ENCODE assay signal across 8 cellular contexts in genomic region chr6:84052204-84052882, GRCh38. TPM values are rescaled to one million over a fixed set of nuclear protein-coding genes. Genes with fewer than 3 reads are reported as not detected.
A peak's percentile ranks its signal among the peaks of the same experiment; 100 is the strongest.
DNase-seq lines count a peak whose midpoint lies in the region; ATAC-seq and TF ChIP-seq lines count a peak whose summit lies in the region.

No MANE protein-coding gene starts in this region.

- CTCF ChIA-PET in HEK293 (lab: Yijun Ruan, JAX) = interaction anchor here (0.9 to 1.1 kb wide), 3 partner anchors 166 to 193 kb away, joined by 3 to 5 read pairs (median 3); partner anchors contain the start of gene CYB5R4

- TF ChIP-seq POLR2A in stomach (IDR thresholded peaks at IDR 0.05) = no peak

- no peaks in the 10 kb centered on the region for H3K9me3 Mint-ChIP-seq in endodermal cell
- H3K9me3 Mint-ChIP-seq in nephron = no peaks in the 10 kb centered on the region

- TF ChIP-seq CTCF in HEK293 (tag by site-specific recombination; IDR thresholded peaks at IDR 0.05) (no peak), endodermal cell (conservative IDR thresholded peaks at IDR 0.05) (peak; percentile 60), nephron (IDR thresholded peaks at IDR 0.05; ENCODE audit: unreplicated experiment in 3 of 3) (peak; percentile 11 to 32 (median 24)), stomach (IDR thresholded peaks at IDR 0.05) (no peak), GM10266 (IDR thresholded peaks at IDR 0.05; ENCODE audit: control insufficient read depth, insufficient read depth, low read depth, missing control alignments) (no peak)

- WGBS in endodermal cell (ENCODE audit: insufficient coverage in 1 of 2, insufficient read length in 1 of 2), 2 experiments = 31 to 32% methylated on average over 6 to 7 of the region's 7 CpGs
- WGBS in stomach, 5 donors = 8 to 38% (median 26%) methylated on average over 7 of the region's 7 CpGs

- no peak overlapping the region for H3K27ac ChIP-seq in HEK293 (ENCODE audit: extremely low read depth, low read depth, low read length)
- peak overlapping the region; percentile 92 for H3K27ac ChIP-seq in endodermal cell (ENCODE audit: low read depth, low read length)
- no peak overlapping the region for H3K27ac ChIP-seq in stomach

- intact Hi-C loops in stomach (cut with DNase I; ENCODE audit: low total_unique reads) = no loop called here

- H3K36me3 Mint-ChIP-seq in endodermal cell (ENCODE audit: low read depth) = peaks cover 2% of the 10 kb centered on the region
- H3K36me3 Mint-ChIP-seq in nephron (ENCODE audit: low read depth) = no peaks in the 10 kb centered on the region

- H3K27me3 Mint-ChIP-seq in endodermal cell (ENCODE audit: insufficient read depth) (no peaks in the 10 kb centered on the region), nephron (ENCODE audit: low read depth) (peaks cover 12% of the 10 kb centered on the region)

- ATAC-seq in HG03025 (IDR thresholded peaks at IDR 0.05; ENCODE audit: low FRiP score, unreplicated experiment) (no peak), GM19397 (IDR thresholded peaks at IDR 0.05; ENCODE audit: unreplicated experiment) (no peak)

- H3K4me1 ChIP-seq in HEK293 (ENCODE audit: control insufficient read depth, insufficient read depth, low read length) = peaks cover 4% of the 10 kb centered on the region; the same call in 1 of the 2 replicates
- H3K4me1 ChIP-seq in endodermal cell (ENCODE audit: control insufficient read depth, insufficient read depth, low read length) = peaks cover 23% of the 10 kb centered on the region
- H3K4me1 ChIP-seq in stomach = peaks cover 0 to 22% (median 9%) of the 10 kb centered on the region in 4 donors

- H3K9ac ChIP-seq in endodermal cell (ENCODE audit: extremely low read depth, low read length, poor library complexity, severe bottlenecking) = no peak overlapping the region

- POLR2A ChIA-PET in HEK293 (lab: Yijun Ruan, JAX) = no interaction called here

- H3K4me3 ChIP-seq in HEK293 (ENCODE audit: low read depth, low read length) = no peak overlapping the region
- H3K4me3 ChIP-seq in endodermal cell (ENCODE audit: low read length) = peak overlapping the region; percentile 20
- H3K4me3 ChIP-seq in stomach = no peak overlapping the region

- H3K36me3 ChIP-seq in HEK293 (ENCODE audit: control insufficient read depth in 2 of 2, insufficient read depth in 1 of 2, low read length in 2 of 2) (no peaks in the 10 kb centered on the region), endodermal cell (ENCODE audit: control insufficient read depth, insufficient read depth, low read length) (no peaks in the 10 kb centered on the region), stomach (no peaks in the 10 kb centered on the region)

- no peak for TF ChIP-seq EP300 in stomach (IDR thresholded peaks at IDR 0.05)

- no peaks in the 10 kb centered on the region for H3K27me3 ChIP-seq in endodermal cell (ENCODE audit: control insufficient read depth, insufficient read depth, low read length, poor library complexity, severe bottlenecking)
- H3K27me3 ChIP-seq in stomach = no peaks in the 10 kb centered on the region

- H3K27ac Mint-ChIP-seq in endodermal cell (peak overlapping the region; percentile 90), nephron (peak overlapping the region; percentile 86 to 91 (median 90))

- H3K9me3 ChIP-seq in HEK293 (ENCODE audit: control insufficient read depth, insufficient read depth, low read depth, low read length) (no peaks in the 10 kb centered on the region), endodermal cell (ENCODE audit: control insufficient read depth, low read length) (no peaks in the 10 kb centered on the region), stomach (no peaks in the 10 kb centered on the region)

- peak; percentile 88 for DNase-seq in NCI-H748 treated with DMSO at 0.1 percent for 48 hours (lab: John Stamatoyannopoulos, UW)
- DNase-seq in endodermal cell = peak; percentile 85
- no peak for DNase-seq in stomach
- no peak for DNase-seq in GM10266 (ENCODE audit: extremely low spot score)

- H3K4me1 Mint-ChIP-seq in endodermal cell (peaks cover 42% of the 10 kb centered on the region), nephron (peaks cover 62% of the 10 kb centered on the region)

- H3K4me3 Mint-ChIP-seq in endodermal cell (peak overlapping the region; percentile 20), nephron (peak overlapping the region; percentile 40 to 59 (median 53))

TF ChIP-seq in HEK293, 187 proteins besides CTCF, POLR2A, EP300 and RAD21 (continues in another document):
- TF ChIP-seq PATZ1 (tag by site-specific recombination; IDR thresholded peaks at IDR 0.05) = peak; percentile 80
- TF ChIP-seq ZNF302 (tag by site-specific recombination; IDR thresholded peaks at IDR 0.05; ENCODE audit: low read depth) = no peak
- TF ChIP-seq, protein P1, sequence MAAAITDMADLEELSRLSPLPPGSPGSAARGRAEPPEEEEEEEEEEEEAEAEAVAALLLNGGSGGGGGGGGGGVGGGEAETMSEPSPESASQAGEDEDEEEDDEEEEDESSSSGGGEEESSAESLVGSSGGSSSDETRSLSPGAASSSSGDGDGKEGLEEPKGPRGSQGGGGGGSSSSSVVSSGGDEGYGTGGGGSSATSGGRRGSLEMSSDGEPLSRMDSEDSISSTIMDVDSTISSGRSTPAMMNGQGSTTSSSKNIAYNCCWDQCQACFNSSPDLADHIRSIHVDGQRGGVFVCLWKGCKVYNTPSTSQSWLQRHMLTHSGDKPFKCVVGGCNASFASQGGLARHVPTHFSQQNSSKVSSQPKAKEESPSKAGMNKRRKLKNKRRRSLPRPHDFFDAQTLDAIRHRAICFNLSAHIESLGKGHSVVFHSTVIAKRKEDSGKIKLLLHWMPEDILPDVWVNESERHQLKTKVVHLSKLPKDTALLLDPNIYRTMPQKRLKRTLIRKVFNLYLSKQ (tag by site-specific recombination; IDR thresholded peaks at IDR 0.05; ENCODE audit: borderline replicate concordance) = no peak
- no peak for TF ChIP-seq ZNF580 (tag by site-specific recombination; IDR thresholded peaks at IDR 0.05)
- peak; percentile 86 for TF ChIP-seq ZNF600 (tag by site-specific recombination; IDR thresholded peaks at IDR 0.05)
- TF ChIP-seq ZNF768 (tag by site-specific recombination; IDR thresholded peaks at IDR 0.05) = no peak
- TF ChIP-seq ZBTB10 (tag by site-specific recombination; IDR thresholded peaks at IDR 0.05) = no peak
- TF ChIP-seq ZBTB48 (tag by site-specific recombination; IDR thresholded peaks at IDR 0.05) = peak; percentile 16; the same call in 1 of the 2 replicates

RNA-seq across cellular contexts. Expression of gene MRAP2, which starts 18.8 kb away (rescaled TPM):
- total RNA-seq in endodermal cell = 10 to 100 TPM; 10.7 to 10.8 TPM
- 3.9 TPM for polyA plus RNA-seq in endodermal cell (2013, experiment 1 of 2)
- polyA plus RNA-seq in endodermal cell (2013, experiment 2 of 2) = 5.7 TPM
- 10 to 100 TPM in 1 of 5 donors, 1 to 10 TPM in 4; 1.3 to 20.2 (median 7.6) TPM for total RNA-seq in stomach
- polyA plus RNA-seq in stomach = 1 to 10 TPM; 2.6 to 5.5 (median 2.6) TPM

Comparison
In these comparisons a context has a peak if more than half of its experiments do, and no peak if none do; other contexts are left out.
1. CTCF ChIP-seq: peak in endodermal cell (single experiment) and nephron (3 of 3); none in HEK293 (single experiment), stomach (0 of 7) and GM10266 (single experiment).
2. DNase-seq: peak in NCI-H748 treated with DMSO at 0.1 percent for 48 hours (single experiment) and endodermal cell (single experiment); none in stomach (single experiment) and GM10266 (single experiment).